ENCODE assay signal across 10 cellular contexts in genomic region chr7:105794741-105795729, GRCh38.
DNase-seq lines count a peak whose midpoint lies in the region; ATAC-seq and TF ChIP-seq lines count a peak whose summit lies in the region.
"Had no signal": no experiment of that assay in that cellular context is flagged by ENCODE, and none has a peak within 500 bp of the region (broad histone marks: within the 10 kb centered on the region; RNA-seq: fewer than 3 reads in every experiment).

No MANE protein-coding gene starts in this region.

- H3K36me3 Mint-ChIP-seq in HFFc6 (ENCODE audit: low read depth) = peaks cover 11% of the 10 kb centered on the region
- H3K36me3 Mint-ChIP-seq in brain = peaks cover 12% of the 10 kb centered on the region
- H3K36me3 Mint-ChIP-seq in CD4-positive, alpha-beta T cell (ENCODE audit: low read depth) = no peaks in the 10 kb centered on the region

- TF ChIP-seq POLR2A in stomach (IDR thresholded peaks at IDR 0.05) = no peak

- POLR2A ChIA-PET in CD4-positive, alpha-beta T cell (lab: Charles Lee) = interaction anchor here (1.3 kb wide), 1 partner anchor 12 kb away, joined by 3 read pairs; no protein-coding TSS in a partner anchor

- peak; percentile 14 for TF ChIP-seq EP300 in stomach (IDR thresholded peaks at IDR 0.05)

- TF ChIP-seq CTCF in HFFc6 (IDR thresholded peaks at IDR 0.05) = peak; percentile 3; the same call in 1 of the 2 replicates
- no peak for TF ChIP-seq CTCF in brain (conservative IDR thresholded peaks at IDR 0.05)
- TF ChIP-seq CTCF in stomach (IDR thresholded peaks at IDR 0.05) = no peak
- no peak for TF ChIP-seq CTCF in CD4-positive, alpha-beta T cell (IDR thresholded peaks at IDR 0.05)
- no peak for TF ChIP-seq CTCF in BE2C (IDR thresholded peaks at IDR 0.05; ENCODE audit: low read depth, low read length)

- H3K4me3 Mint-ChIP-seq in HFFc6 (peak overlapping the region; percentile 53), brain (no peak overlapping the region)
- no peak overlapping the region for H3K4me3 Mint-ChIP-seq in CD4-positive, alpha-beta T cell

- H3K27me3 ChIP-seq in stomach (no peaks in the 10 kb centered on the region), BE2C (no peaks in the 10 kb centered on the region)
- H3K27me3 ChIP-seq in CD4-positive, alpha-beta T cell (ENCODE audit: control insufficient read depth, insufficient read depth, low read length) = no peaks in the 10 kb centered on the region

- H3K9me3 ChIP-seq in stomach = no peaks in the 10 kb centered on the region
- H3K9me3 ChIP-seq in CD4-positive, alpha-beta T cell (ENCODE audit: control insufficient read depth, low read length) = no peaks in the 10 kb centered on the region
- H3K9me3 ChIP-seq in BE2C = no peaks in the 10 kb centered on the region

- H3K9me3 Mint-ChIP-seq in HFFc6 (no peaks in the 10 kb centered on the region), brain (peaks cover 0 to 3% (median 0%) of the 10 kb centered on the region in 5 experiments)
- H3K9me3 Mint-ChIP-seq in CD4-positive, alpha-beta T cell = no peaks in the 10 kb centered on the region

- H3K4me1 ChIP-seq in stomach (peaks cover 5 to 47% (median 24%) of the 10 kb centered on the region in 4 donors), BE2C (peaks cover 4% of the 10 kb centered on the region)

- H3K27ac Mint-ChIP-seq in HFFc6 (peak overlapping the region; percentile 82), brain (peak overlapping the region in 3 of 5 experiments; percentile 18 to 31 (median 20))
- no peak overlapping the region for H3K27ac Mint-ChIP-seq in CD4-positive, alpha-beta T cell

- H3K27ac ChIP-seq in stomach = peak overlapping the region in 4 of 5 donors; percentile 65 to 76 (median 72)
- H3K27ac ChIP-seq in CD4-positive, alpha-beta T cell (ENCODE audit: low read depth, low read length) = no peak overlapping the region

- no peak overlapping the region for H3K4me3 ChIP-seq in stomach
- H3K4me3 ChIP-seq in BE2C (ENCODE audit: low read depth, low read length) = no peak overlapping the region

- ATAC-seq in left ventricle myocardium superior (peak; percentile 84), GM18519 (IDR thresholded peaks at IDR 0.05; ENCODE audit: low FRiP score, unreplicated experiment) (no peak), HG03432 (IDR thresholded peaks at IDR 0.05; ENCODE audit: unreplicated experiment) (no peak)
- no peak for ATAC-seq in CD4-positive, alpha-beta T cell (ENCODE audit: poor library complexity)

- CTCF ChIA-PET in CD4-positive, alpha-beta T cell (lab: Charles Lee) = interaction anchor here (0.6 kb wide), 1 partner anchor 18 kb away, joined by 4 read pairs; no protein-coding TSS in a partner anchor

- H3K27me3 Mint-ChIP-seq in HFFc6 (ENCODE audit: insufficient read depth) (peaks cover 4% of the 10 kb centered on the region; the same call in 1 of the 2 replicates), brain (no peaks in the 10 kb centered on the region)
- no peaks in the 10 kb centered on the region for H3K27me3 Mint-ChIP-seq in CD4-positive, alpha-beta T cell

- intact Hi-C loops in left ventricle myocardium superior (cut with micrococcal nuclease) = no loop called here
- intact Hi-C loops in stomach (cut with DNase I; ENCODE audit: low total_unique reads) = no loop called here
- intact Hi-C loops in CD4-positive, alpha-beta T cell (cut with DNase I, micrococcal nuclease) = no loop called here

- H3K4me1 Mint-ChIP-seq in HFFc6 (ENCODE audit: low read depth) (peaks cover 44% of the 10 kb centered on the region), brain (peaks cover 42% of the 10 kb centered on the region)
- peaks cover 20% of the 10 kb centered on the region for H3K4me1 Mint-ChIP-seq in CD4-positive, alpha-beta T cell (ENCODE audit: low read depth)

- 26 to 41% (median 30%) methylated on average over 8 of the region's 8 CpGs for WGBS in stomach, 5 donors

- DNase-seq in HFFc6 (peak; percentile 63), left ventricle myocardium superior (peak; percentile 49), stomach (no peak), BE2C (no peak)
- DNase-seq in CD4-positive, alpha-beta T cell = no peak
- DNase-seq: activated CD4-positive, alpha-beta T cell treated with anti-CD3 and anti-CD28 coated beads, Interleukin-2, amount 50 U/mL, for 4 hours; SW 1271 had no signal

- H3K36me3 ChIP-seq in stomach = peaks cover 0 to 5% (median 0%) of the 10 kb centered on the region in 4 donors
- H3K36me3 ChIP-seq in BE2C = no peaks in the 10 kb centered on the region

Comparison
In these comparisons a context has a peak if more than half of its experiments do, and no peak if none do; other contexts are left out.
1. DNase-seq: peak in HFFc6 (single experiment) and left ventricle myocardium superior (single experiment); none in stomach (single experiment), CD4-positive, alpha-beta T cell (0 of 10) and BE2C (single experiment).